ENCODE assay signal across 15 cellular contexts in genomic region chr2:238009563-238009962, GRCh38. TPM values are rescaled to one million over a fixed set of nuclear protein-coding genes. Genes with fewer than 3 reads are reported as not detected.
DNase-seq lines count a peak whose midpoint lies in the region; ATAC-seq and TF ChIP-seq lines count a peak whose summit lies in the region.
"Had no signal": no experiment of that assay in that cellular context is flagged by ENCODE, and none has a peak within 500 bp of the region (broad histone marks: within the 10 kb centered on the region; RNA-seq: fewer than 3 reads in every experiment).

No MANE protein-coding gene starts in this region.

- no peak overlapping the region for H3K27ac ChIP-seq in brain microvascular endothelial cell
- H3K27ac ChIP-seq: upper lobe of left lung had no signal

- ATAC-seq in activated CD8-positive, alpha-beta T cell treated with anti-CD3 and anti-CD28 coated beads, Interleukin-2, amount 10 ng/mL, durations not matched to agents 7 days and 5 days = peak; percentile 39
- peak; percentile 82 for ATAC-seq in stimulated activated naive CD8-positive, alpha-beta T cell treated with anti-CD3 and anti-CD28 coated beads, Interleukin-15, Interleukin-2, amounts not matched to agents 100 U/mL and 50 U/mL, for 24 hours
- no peak for ATAC-seq in HG03378 (IDR thresholded peaks at IDR 0.05; ENCODE audit: unreplicated experiment)
- ATAC-seq: SK-N-SH treated with all-trans-retinoic acid at 6 μM for 48 hours had no signal

- peaks cover 43% of the 10 kb centered on the region for H3K4me1 Mint-ChIP-seq in activated CD4-positive, alpha-beta T cell treated with anti-CD3 and anti-CD28 coated beads, Interleukin-2, amount 10 ng/mL, durations not matched to agents 7 days and 5 days
- H3K4me1 Mint-ChIP-seq in activated CD8-positive, alpha-beta T cell treated with anti-CD3 and anti-CD28 coated beads, Interleukin-2, amount 10 ng/mL, durations not matched to agents 7 days and 5 days (ENCODE audit: low read depth) = peaks cover 34% of the 10 kb centered on the region

- POLR2A ChIA-PET in activated CD4-positive, alpha-beta T cell treated with anti-CD3 and anti-CD28 coated beads, Interleukin-2, amount 10 ng/mL, durations not matched to agents 7 days and 5 days (lab: Charles Lee) = no interaction called here
- POLR2A ChIA-PET in activated CD8-positive, alpha-beta T cell treated with anti-CD3 and anti-CD28 coated beads, Interleukin-2, amount 10 ng/mL, durations not matched to agents 7 days and 5 days (lab: Charles Lee) = no interaction called here

- in situ Hi-C loops in brain microvascular endothelial cell (cut with HindIII; ENCODE audit: low pct_ligation_motif_present, low sequenced_read_pairs) = no loop called here

- no peak overlapping the region for H3K4me3 Mint-ChIP-seq in activated CD4-positive, alpha-beta T cell treated with anti-CD3 and anti-CD28 coated beads, Interleukin-2, amount 10 ng/mL, durations not matched to agents 7 days and 5 days
- no peak overlapping the region for H3K4me3 Mint-ChIP-seq in activated CD8-positive, alpha-beta T cell treated with anti-CD3 and anti-CD28 coated beads, Interleukin-2, amount 10 ng/mL, durations not matched to agents 7 days and 5 days

- peak overlapping the region; percentile 58 for H3K27ac Mint-ChIP-seq in activated CD4-positive, alpha-beta T cell treated with anti-CD3 and anti-CD28 coated beads, Interleukin-2, amount 10 ng/mL, durations not matched to agents 7 days and 5 days
- H3K27ac Mint-ChIP-seq in activated CD8-positive, alpha-beta T cell treated with anti-CD3 and anti-CD28 coated beads, Interleukin-2, amount 10 ng/mL, durations not matched to agents 7 days and 5 days = no peak overlapping the region

- H3K4me3 ChIP-seq in brain microvascular endothelial cell (ENCODE audit: low read depth, low read length) = no peak overlapping the region
- H3K4me3 ChIP-seq: HAP-1, upper lobe of left lung had no signal

- H3K36me3 ChIP-seq in brain microvascular endothelial cell (replicated peaks) = no peaks in the 10 kb centered on the region

- H3K9me3 Mint-ChIP-seq in activated CD4-positive, alpha-beta T cell treated with anti-CD3 and anti-CD28 coated beads, Interleukin-2, amount 10 ng/mL, durations not matched to agents 7 days and 5 days = no peaks in the 10 kb centered on the region
- no peaks in the 10 kb centered on the region for H3K9me3 Mint-ChIP-seq in activated CD8-positive, alpha-beta T cell treated with anti-CD3 and anti-CD28 coated beads, Interleukin-2, amount 10 ng/mL, durations not matched to agents 7 days and 5 days (ENCODE audit: insufficient read depth)

- H3K27me3 ChIP-seq in brain microvascular endothelial cell (replicated peaks) = no peaks in the 10 kb centered on the region
- H3K27me3 ChIP-seq: upper lobe of left lung had no signal

- TF ChIP-seq CTCF in brain microvascular endothelial cell (IDR thresholded peaks at IDR 0.05; ENCODE audit: low read depth, low read length, missing control alignments) = no peak

- no peak for DNase-seq in activated CD4-positive, alpha-beta T cell treated with anti-CD3 and anti-CD28 coated beads, Interleukin-2, amount 10 ng/mL, durations not matched to agents 7 days and 5 days
- DNase-seq in activated CD4-positive, alpha-beta T cell treated with anti-CD3 and anti-CD28 coated beads for 48 hours = no peak
- DNase-seq in activated CD8-positive, alpha-beta T cell treated with anti-CD3 and anti-CD28 coated beads, Interleukin-2, amount 10 ng/mL, durations not matched to agents 7 days and 5 days = no peak
- DNase-seq in hippocampal formation (lab: John Stamatoyannopoulos, UW) = peak; percentile 52 to 82
- DNase-seq in stimulated activated naive CD8-positive, alpha-beta T cell treated with anti-CD3 and anti-CD28 coated beads, Interleukin-15, Interleukin-2, amounts not matched to agents 100 U/mL and 50 U/mL, for 24 hours = no peak
- no peak for DNase-seq in AG08396 (ENCODE audit: low spot score)
- no peak for DNase-seq in brain microvascular endothelial cell
- DNase-seq: ACHN, cerebellar nuclear complex, mammary epithelial cell, OCI-M1, upper lobe of left lung had no signal

- no peaks in the 10 kb centered on the region for H3K27me3 Mint-ChIP-seq in activated CD4-positive, alpha-beta T cell treated with anti-CD3 and anti-CD28 coated beads, Interleukin-2, amount 10 ng/mL, durations not matched to agents 7 days and 5 days
- no peaks in the 10 kb centered on the region for H3K27me3 Mint-ChIP-seq in activated CD8-positive, alpha-beta T cell treated with anti-CD3 and anti-CD28 coated beads, Interleukin-2, amount 10 ng/mL, durations not matched to agents 7 days and 5 days (ENCODE audit: low read depth)

- H3K36me3 Mint-ChIP-seq in activated CD4-positive, alpha-beta T cell treated with anti-CD3 and anti-CD28 coated beads, Interleukin-2, amount 10 ng/mL, durations not matched to agents 7 days and 5 days (ENCODE audit: low read depth) = peaks cover 49% of the 10 kb centered on the region
- H3K36me3 Mint-ChIP-seq in activated CD8-positive, alpha-beta T cell treated with anti-CD3 and anti-CD28 coated beads, Interleukin-2, amount 10 ng/mL, durations not matched to agents 7 days and 5 days (ENCODE audit: low read depth) = peaks cover 41% of the 10 kb centered on the region

- CTCF ChIA-PET in activated CD4-positive, alpha-beta T cell treated with anti-CD3 and anti-CD28 coated beads, Interleukin-2, amount 10 ng/mL, durations not matched to agents 7 days and 5 days (lab: Charles Lee) = no interaction called here
- CTCF ChIA-PET in activated CD8-positive, alpha-beta T cell treated with anti-CD3 and anti-CD28 coated beads, Interleukin-2, amount 10 ng/mL, durations not matched to agents 7 days and 5 days (lab: Charles Lee) = interaction anchor here (2.4 kb wide), 1 partner anchor 41 kb away, joined by 11 read pairs; no protein-coding TSS in a partner anchor

RNA-seq across cellular contexts. Expression of gene UBE2F, which starts 42.7 kb away (rescaled TPM):
- total RNA-seq in activated CD4-positive, alpha-beta T cell treated with anti-CD3 and anti-CD28 coated beads, Interleukin-2, amount 10 ng/mL, durations not matched to agents 7 days and 5 days = 10 to 100 TPM; 71.4 to 80.5 TPM
- 10 to 100 TPM; 70.2 to 71.9 TPM for total RNA-seq in activated CD8-positive, alpha-beta T cell treated with anti-CD3 and anti-CD28 coated beads, Interleukin-2, amount 10 ng/mL, durations not matched to agents 7 days and 5 days

RNA-seq across cellular contexts. Expression of gene SCLY, which starts 51.2 kb away (rescaled TPM):
- total RNA-seq in activated CD4-positive, alpha-beta T cell treated with anti-CD3 and anti-CD28 coated beads, Interleukin-2, amount 10 ng/mL, durations not matched to agents 7 days and 5 days = 10 to 100 TPM; 27.1 to 30.0 TPM
- 10 to 100 TPM; 34.1 to 40.4 TPM for total RNA-seq in activated CD8-positive, alpha-beta T cell treated with anti-CD3 and anti-CD28 coated beads, Interleukin-2, amount 10 ng/mL, durations not matched to agents 7 days and 5 days

Comparison
In these comparisons a context has a peak if more than half of its experiments do, and no peak if none do; other contexts are left out.
1. DNase-seq: peak in hippocampal formation (2 of 2); none in activated CD4-positive, alpha-beta T cell treated with anti-CD3 and anti-CD28 coated beads, Interleukin-2, amount 10 ng/mL, durations not matched to agents 7 days and 5 days (single experiment), activated CD4-positive, alpha-beta T cell treated with anti-CD3 and anti-CD28 coated beads for 48 hours (single experiment), activated CD8-positive, alpha-beta T cell treated with anti-CD3 and anti-CD28 coated beads, Interleukin-2, amount 10 ng/mL, durations not matched to agents 7 days and 5 days (single experiment), stimulated activated naive CD8-positive, alpha-beta T cell treated with anti-CD3 and anti-CD28 coated beads, Interleukin-15, Interleukin-2, amounts not matched to agents 100 U/mL and 50 U/mL, for 24 hours (single experiment), AG08396 (single experiment) and brain microvascular endothelial cell (single experiment).